Comparison of ENCODE assay signal across 8 cellular contexts in the genomic region with DNA sequence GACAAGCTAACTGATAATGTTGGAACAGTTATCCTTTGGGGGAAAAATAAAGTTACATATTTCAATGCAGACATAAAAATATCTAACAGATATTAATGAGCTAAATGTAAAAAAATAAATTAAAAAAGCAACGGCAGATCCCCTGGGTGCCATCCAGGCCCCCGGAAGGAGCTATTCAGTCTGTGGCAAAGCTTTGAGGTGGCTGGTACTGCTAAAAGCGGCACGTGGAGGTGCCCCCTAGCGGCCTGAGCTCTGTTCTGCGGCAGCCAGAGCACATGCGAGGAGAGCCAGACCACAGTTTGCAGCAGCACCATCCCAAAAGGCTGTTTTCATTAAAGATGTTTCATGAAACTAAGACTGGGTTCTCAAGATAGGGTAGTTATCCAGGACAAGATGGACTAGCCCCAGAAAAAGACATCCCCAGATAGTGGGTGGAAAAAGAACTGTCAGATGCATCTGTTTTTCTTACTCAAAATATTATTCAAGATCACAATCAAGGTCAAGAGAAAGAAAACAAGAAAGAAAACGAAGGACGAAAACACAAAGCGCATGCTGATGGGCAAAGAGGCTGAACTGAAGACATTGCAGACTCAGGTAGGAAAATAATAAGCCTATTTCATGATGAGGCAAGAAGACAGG. TPM values are rescaled to one million over a fixed set of nuclear protein-coding genes. Genes with fewer than 3 reads are reported as not detected.
DNase-seq lines count a peak whose midpoint lies in the region; ATAC-seq, FAIRE-seq and TF ChIP-seq lines count a peak whose summit lies in the region.

No MANE protein-coding gene starts in this region.

- H3K4me1 Mint-ChIP-seq in naive thymus-derived CD8-positive, alpha-beta T cell: peaks cover 0 to 12% (median 4%) of the 10 kb centered on the region in 4 donors
- H3K4me1 Mint-ChIP-seq in stimulated activated memory B cell treated with anti-CD40 and anti-IgM and Interleukin-4, amounts not matched to agents 10 μg/mL and 1 μg/mL and 100 μg/mL, for 72 hours: no peaks in the 10 kb centered on the region

- peak overlapping the region in 5 of 10 donors; percentile 4 to 67 (median 34) for H3K27ac Mint-ChIP-seq in naive thymus-derived CD8-positive, alpha-beta T cell
- no peak overlapping the region for H3K27ac Mint-ChIP-seq in stimulated activated memory B cell treated with anti-CD40 and anti-IgM and Interleukin-4, amounts not matched to agents 10 μg/mL and 1 μg/mL and 100 μg/mL, for 72 hours

- no peaks in the 10 kb centered on the region for H3K9me3 Mint-ChIP-seq in naive thymus-derived CD8-positive, alpha-beta T cell
- no peaks in the 10 kb centered on the region for H3K9me3 Mint-ChIP-seq in stimulated activated memory B cell treated with anti-CD40 and anti-IgM and Interleukin-4, amounts not matched to agents 10 μg/mL and 1 μg/mL and 100 μg/mL, for 72 hours

- H3K27me3 ChIP-seq in BJ (ENCODE audit: control insufficient read depth, insufficient read depth, low read length): no peaks in the 10 kb centered on the region

- H3K4me3 Mint-ChIP-seq in naive thymus-derived CD8-positive, alpha-beta T cell: peak overlapping the region in 2 of 10 donors; percentile 7 to 14
- no peak overlapping the region for H3K4me3 Mint-ChIP-seq in stimulated activated memory B cell treated with anti-CD40 and anti-IgM and Interleukin-4, amounts not matched to agents 10 μg/mL and 1 μg/mL and 100 μg/mL, for 72 hours

- TF ChIP-seq CTCF in BJ (IDR thresholded peaks at IDR 0.05; ENCODE audit: insufficient read depth, low read depth, low read length) (peak; percentile 98), OCI-LY7 (conservative IDR thresholded peaks at IDR 0.05; ENCODE audit: low read length) (peak; percentile 99), epithelial cell of proximal tubule (conservative IDR thresholded peaks at IDR 0.05; ENCODE audit: low read depth, low read length) (peak; percentile 99)

- no peak overlapping the region for H3K4me2 ChIP-seq in OCI-LY7 (ENCODE audit: low read length)

- peak overlapping the region; percentile 10; the same call in 1 of the 2 replicates for H2AFZ ChIP-seq in OCI-LY7 (ENCODE audit: low read length)

- H3K9me2 ChIP-seq in OCI-LY7 (ENCODE audit: insufficient read depth, low read length): no peaks in the 10 kb centered on the region

- H3K36me3 Mint-ChIP-seq in naive thymus-derived CD8-positive, alpha-beta T cell: peaks cover 0 to 66% (median 6%) of the 10 kb centered on the region in 3 donors
- peaks cover 38% of the 10 kb centered on the region for H3K36me3 Mint-ChIP-seq in stimulated activated memory B cell treated with anti-CD40 and anti-IgM and Interleukin-4, amounts not matched to agents 10 μg/mL and 1 μg/mL and 100 μg/mL, for 72 hours

- ATAC-seq in naive thymus-derived CD8-positive, alpha-beta T cell: peak; percentile 100
- peak; percentile 94 for ATAC-seq in stimulated activated memory B cell treated with anti-CD40 and anti-IgM and Interleukin-4, amounts not matched to agents 10 μg/mL and 1 μg/mL and 100 μg/mL, for 72 hours

- no peaks in the 10 kb centered on the region for H3K9me3 ChIP-seq in OCI-LY7 (ENCODE audit: low read length)

- intact Hi-C loops in OCI-LY7 (cut with micrococcal nuclease; ENCODE audit: unreplicated experiment): loop anchor here (1.0 kb wide), 2 partner anchors 115 to 135 kb away; no protein-coding TSS in a partner anchor

- H3K4me1 ChIP-seq in OCI-LY7 (ENCODE audit: insufficient read depth, low read length, poor library complexity, severe bottlenecking): peaks cover 5% of the 10 kb centered on the region

- no peak for FAIRE-seq in HTR-8/SVneo (lab: Jason Lieb, UNC)

- H4K20me1 ChIP-seq in OCI-LY7 (ENCODE audit: insufficient read depth, low read length): no peaks in the 10 kb centered on the region

- POLR2A ChIA-PET in BJ (lab: Charles Lee): interaction anchor here (1.0 kb wide), 1 partner anchor 114 kb away, joined by 4 read pairs; no protein-coding TSS in a partner anchor
- POLR2A ChIA-PET in OCI-LY7 (lab: Charles Lee): interaction anchor here (0.6 to 2.1 kb wide), 11 partner anchors 8 to 572 kb away, joined by 3 to 12 read pairs (median 5); partner anchors contain the start of gene AP3S2
- POLR2A ChIA-PET in naive thymus-derived CD8-positive, alpha-beta T cell (lab: Charles Lee): interaction anchor here (0.6 to 1.0 kb wide), 2 partner anchors 19 to 81 kb away, joined by 3 to 5 read pairs; partner anchors contain the start of gene AP3S2

- CTCF ChIA-PET in BJ (lab: Yijun Ruan, JAX) (interaction anchor here (0.6 to 6.5 kb wide), 45 partner anchors 8 to 351 kb away, joined by 3 to 221 read pairs (median 5); partner anchors contain the start of genes ANPEP, IDH2, MESP1 and MESP2), OCI-LY7 (lab: Charles Lee; ENCODE audit: unreplicated experiment) (interaction anchor here (0.6 to 1.1 kb wide), 5 partner anchors 13 to 115 kb away, joined by 3 to 5 read pairs (median 3); no protein-coding TSS in a partner anchor)

- no peak for DNase-seq in BJ (ENCODE audit: low read depth)
- peak; percentile 85 for DNase-seq in GM19240 (ENCODE audit: insufficient read length, low spot score)
- DNase-seq in HTR-8/SVneo (ENCODE audit: insufficient read length, low spot score): peak; percentile 74
- peak; percentile 87 for DNase-seq in OCI-LY7 (ENCODE audit: low spot score)
- DNase-seq in activated T-cell treated with anti-CD3 and anti-CD28 coated beads for 1 hour (ENCODE audit: low read depth): peak; percentile 72
- no peak for DNase-seq in epithelial cell of proximal tubule (ENCODE audit: low read depth)
- DNase-seq in naive thymus-derived CD8-positive, alpha-beta T cell: peak; percentile 57 to 90 (median 76)

- no peak overlapping the region for H3K27ac ChIP-seq in OCI-LY7 (ENCODE audit: low read depth, low read length, poor library complexity, severe bottlenecking)

- no peaks in the 10 kb centered on the region for H3K27me3 Mint-ChIP-seq in naive thymus-derived CD8-positive, alpha-beta T cell
- H3K27me3 Mint-ChIP-seq in stimulated activated memory B cell treated with anti-CD40 and anti-IgM and Interleukin-4, amounts not matched to agents 10 μg/mL and 1 μg/mL and 100 μg/mL, for 72 hours: no peaks in the 10 kb centered on the region

- no peaks in the 10 kb centered on the region for H3K79me2 ChIP-seq in OCI-LY7 (ENCODE audit: insufficient read depth, low read depth, low read length)

- BruUV-seq in OCI-LY7 (replicated peaks; lab: Mats Ljungman, UMichigan): no TSS peak

- no peak overlapping the region for H3K4me3 ChIP-seq in BJ (ENCODE audit: low read depth, low read length)
- H3K4me3 ChIP-seq in OCI-LY7 (ENCODE audit: low read depth, low read length, poor library complexity, severe bottlenecking): no peak overlapping the region
- H3K4me3 ChIP-seq in epithelial cell of proximal tubule (ENCODE audit: low read depth, low read length): no peak overlapping the region

- peaks cover 1% of the 10 kb centered on the region; the same call in 1 of the 2 replicates for H3K36me3 ChIP-seq in BJ (ENCODE audit: control insufficient read depth, insufficient read depth, low read length)
- H3K36me3 ChIP-seq in OCI-LY7 (ENCODE audit: insufficient read depth, low read length): peaks cover 53% of the 10 kb centered on the region

RNA-seq across cellular contexts. Expression of gene AP3S2, which starts 18.7 kb away (rescaled TPM):
- 23.5 and 37.2 TPM in 2 replicates for polyA plus RNA-seq in BJ (2011; rRNA removed)
- polyA minus RNA-seq in BJ (2011; rRNA and poly(A)+ RNA removed): 27.8 and 34.7 TPM in 2 replicates
- 20.8 and 28.5 TPM in 2 replicates for total RNA-seq in OCI-LY7 (2014; rRNA removed; shearing (Covaris generic))
- total RNA-seq in OCI-LY7 (2022) (30.4 and 37.4 TPM in 2 replicates), epithelial cell of proximal tubule (22.7 and 30.5 TPM in 2 replicates)
- 10 to 100 TPM; 29.4 to 38.9 TPM for total RNA-seq in naive thymus-derived CD8-positive, alpha-beta T cell
- 10 to 100 TPM; 30.7 to 40.7 (median 36.9) TPM for polyA plus RNA-seq in naive thymus-derived CD8-positive, alpha-beta T cell

RNA-seq across cellular contexts. Expression of gene ARPIN, which starts 37.7 kb away (rescaled TPM):
- polyA plus RNA-seq in BJ (2011; rRNA removed): 10.0 and 11.2 TPM in 2 replicates
- 5.7 and 5.8 TPM in 2 replicates for polyA minus RNA-seq in BJ (2011; rRNA and poly(A)+ RNA removed)
- not detected in 2 replicates for total RNA-seq in OCI-LY7 (2014; rRNA removed; shearing (Covaris generic))
- not detected in 2 replicates for total RNA-seq in OCI-LY7 (2022)
- 9.1 and 10.4 TPM in 2 replicates for total RNA-seq in epithelial cell of proximal tubule
- under 1 TPM in 1 of 2 experiments, not detected in 1; 0.14 TPM for total RNA-seq in naive thymus-derived CD8-positive, alpha-beta T cell
- not detected for polyA plus RNA-seq in naive thymus-derived CD8-positive, alpha-beta T cell

Comparison
In these comparisons a context has a peak if more than half of its experiments do, and no peak if none do; other contexts are left out.
1. DNase-seq: peak in GM19240 (single experiment), HTR-8/SVneo (single experiment), OCI-LY7 (single experiment), activated T-cell treated with anti-CD3 and anti-CD28 coated beads for 1 hour (single experiment) and naive thymus-derived CD8-positive, alpha-beta T cell (10 of 10); none in BJ (single experiment) and epithelial cell of proximal tubule (single experiment).
2. Peak in every context shown above with its lines, with median percentiles within 50 percentile points of each other: CTCF ChIP-seq.